11 cellular contexts compared by ENCODE assay signal in genomic region chr5:150946351-150946905, GRCh38. TPM values are rescaled to one million over a fixed set of nuclear protein-coding genes. Genes with fewer than 3 reads are reported as not detected.
DNase-seq lines count a peak whose midpoint lies in the region; ATAC-seq, FAIRE-seq and TF ChIP-seq lines count a peak whose summit lies in the region.
"Had no signal": no experiment of that assay in that cellular context is flagged by ENCODE, and none has a peak within 500 bp of the region (broad histone marks: within the 10 kb centered on the region; RNA-seq: fewer than 3 reads in every experiment).

No MANE protein-coding gene starts in this region.

- peaks cover 8% of the 10 kb centered on the region for H3K36me3 Mint-ChIP-seq in activated CD8-positive, alpha-beta memory T cell treated with anti-CD3 and anti-CD28 coated beads, Interleukin-2, amount 10 ng/mL, durations not matched to agents 7 days and 5 days

- no peak for TF ChIP-seq CTCF in AG09309 (IDR thresholded peaks at IDR 0.05; ENCODE audit: control insufficient read depth, insufficient read depth, low read depth, low read length, missing control alignments)
- no peak for TF ChIP-seq CTCF in adrenal gland (IDR thresholded peaks at IDR 0.05)
- no peak for TF ChIP-seq CTCF in pancreas (IDR thresholded peaks at IDR 0.05)

- 7 to 9% (median 8%) methylated on average over 20 to 34 of the region's 34 CpGs for WGBS in adrenal gland, 4 donors
- WGBS in pancreas, 2 donors, result 3 to 6% methylated on average over 34 of the region's 34 CpGs

- no peaks in the 10 kb centered on the region for H3K4me1 Mint-ChIP-seq in activated CD8-positive, alpha-beta memory T cell treated with anti-CD3 and anti-CD28 coated beads, Interleukin-2, amount 10 ng/mL, durations not matched to agents 7 days and 5 days

- H3K4me3 Mint-ChIP-seq in activated CD8-positive, alpha-beta memory T cell treated with anti-CD3 and anti-CD28 coated beads, Interleukin-2, amount 10 ng/mL, durations not matched to agents 7 days and 5 days, result no peak overlapping the region

- H3K27ac ChIP-seq in adrenal gland (peak overlapping the region in 4 of 5 donors; percentile 3 to 85 (median 45)), pancreas (peak overlapping the region; percentile 56 to 82 (median 70))

- peaks cover 0 to 40% (median 14%) of the 10 kb centered on the region in 3 donors for H3K9me3 ChIP-seq in adrenal gland (replicated peaks in 1 of 3)
- peaks cover 0 to 4% (median 2%) of the 10 kb centered on the region in 4 donors for H3K9me3 ChIP-seq in pancreas

- peak overlapping the region; percentile 20 for H3K4me3 ChIP-seq in AG09309 (ENCODE audit: control insufficient read depth, low read depth, low read length)
- peak overlapping the region in 2 of 4 donors; percentile 10 to 62 for H3K4me3 ChIP-seq in adrenal gland
- peak overlapping the region; percentile 44 to 65 (median 50) for H3K4me3 ChIP-seq in pancreas

- TF ChIP-seq POLR2A in adrenal gland (IDR thresholded peaks at IDR 0.05), result peak in 1 of 2 donors; percentile 25

- H3K9me3 Mint-ChIP-seq in activated CD8-positive, alpha-beta memory T cell treated with anti-CD3 and anti-CD28 coated beads, Interleukin-2, amount 10 ng/mL, durations not matched to agents 7 days and 5 days (ENCODE audit: low read depth), result peaks cover 37% of the 10 kb centered on the region

- no peaks in the 10 kb centered on the region for H3K27me3 ChIP-seq in adrenal gland
- no peaks in the 10 kb centered on the region for H3K27me3 ChIP-seq in pancreas

- DNase-seq in AG09309 (ENCODE audit: low read depth) (peak; percentile 33), adrenal gland (peak; percentile 68 to 79 (median 76)), globus pallidus (ENCODE audit: low spot score) (peak; percentile 89), pancreas (peak; percentile 87 to 93 (median 88)), NCI-H748 (lab: John Stamatoyannopoulos, UW; ENCODE audit: unreplicated experiment) (no peak)
- no peak for DNase-seq in activated CD8-positive, alpha-beta memory T cell treated with anti-CD3 and anti-CD28 coated beads, Interleukin-2, amount 10 ng/mL, durations not matched to agents 7 days and 5 days
- DNase-seq: DMS79 treated with DMSO at 0.1 percent for 48 hours, H7, NCI-H1105 had no signal

- H3K27me3 Mint-ChIP-seq in activated CD8-positive, alpha-beta memory T cell treated with anti-CD3 and anti-CD28 coated beads, Interleukin-2, amount 10 ng/mL, durations not matched to agents 7 days and 5 days, result no peaks in the 10 kb centered on the region

- intact Hi-C loops in adrenal gland (cut with DNase I) (no loop called here), pancreas (cut with DNase I) (no loop called here)

- CTCF ChIA-PET in activated CD8-positive, alpha-beta memory T cell treated with anti-CD3 and anti-CD28 coated beads, Interleukin-2, amount 10 ng/mL, durations not matched to agents 7 days and 5 days (lab: Charles Lee), result no interaction called here

- no peak overlapping the region for H3K27ac Mint-ChIP-seq in activated CD8-positive, alpha-beta memory T cell treated with anti-CD3 and anti-CD28 coated beads, Interleukin-2, amount 10 ng/mL, durations not matched to agents 7 days and 5 days

- peaks cover 0 to 6% of the 10 kb centered on the region in 2 donors for H3K4me1 ChIP-seq in adrenal gland (replicated peaks in 1 of 2)
- no peaks in the 10 kb centered on the region for H3K4me1 ChIP-seq in pancreas

- FAIRE-seq in pancreas (lab: Jason Lieb, UNC), result no peak

- H3K36me3 ChIP-seq in adrenal gland (replicated peaks in 1 of 2), result no peaks in the 10 kb centered on the region
- H3K36me3 ChIP-seq in pancreas, result peaks cover 0 to 18% (median 3%) of the 10 kb centered on the region in 3 donors

- ATAC-seq in pancreas (peak; percentile 98 to 100 (median 100)), GM18517 (IDR thresholded peaks at IDR 0.05; ENCODE audit: unreplicated experiment) (no peak), HG02759 (IDR thresholded peaks at IDR 0.05; ENCODE audit: unreplicated experiment) (no peak)
- ATAC-seq in activated CD8-positive, alpha-beta memory T cell treated with anti-CD3 and anti-CD28 coated beads, Interleukin-2, amount 10 ng/mL, durations not matched to agents 7 days and 5 days, result no peak

RNA-seq across cellular contexts. Expression of gene ZNF300, which starts 41.6 kb away (rescaled TPM):
- 1 to 10 TPM in 1 of 8 donors, under 1 TPM in 7; 0.12 to 1.1 (median 0.60) TPM for total RNA-seq in adrenal gland
- polyA plus RNA-seq in adrenal gland, result 1 to 10 TPM in 2 of 3 donors, under 1 TPM in 1; 0.82 to 6.0 (median 3.3) TPM
- 1 to 10 TPM; 1.2 to 4.3 (median 2.0) TPM for total RNA-seq in pancreas
- 1 to 10 TPM; 6.5 to 8.6 TPM for polyA plus RNA-seq in pancreas
- under 1 TPM; 0.26 to 0.44 TPM for total RNA-seq in activated CD8-positive, alpha-beta memory T cell treated with anti-CD3 and anti-CD28 coated beads, Interleukin-2, amount 10 ng/mL, durations not matched to agents 7 days and 5 days
- total RNA-seq: H7 had no signal

Comparison
In these comparisons a context has a peak if more than half of its experiments do, and no peak if none do; other contexts are left out.
1. DNase-seq: peak in AG09309 (single experiment), adrenal gland (7 of 7), globus pallidus (single experiment) and pancreas (6 of 6); none in activated CD8-positive, alpha-beta memory T cell treated with anti-CD3 and anti-CD28 coated beads, Interleukin-2, amount 10 ng/mL, durations not matched to agents 7 days and 5 days (single experiment) and NCI-H748 (single experiment).
2. ATAC-seq: peak in pancreas (4 of 4); none in activated CD8-positive, alpha-beta memory T cell treated with anti-CD3 and anti-CD28 coated beads, Interleukin-2, amount 10 ng/mL, durations not matched to agents 7 days and 5 days (single experiment), GM18517 (single experiment) and HG02759 (single experiment).